In genomic region chr2:156630579-156631337, GRCh38 we compare ENCODE assay signal across 1 cellular context.
TF ChIP-seq lines count a peak whose summit lies in the region.

No MANE protein-coding gene starts in this region.

TF ChIP-seq in WTC11, 78 proteins besides CTCF, POLR2A, EP300 and RAD21 (continued from another document):
- TF ChIP-seq, protein P1, sequence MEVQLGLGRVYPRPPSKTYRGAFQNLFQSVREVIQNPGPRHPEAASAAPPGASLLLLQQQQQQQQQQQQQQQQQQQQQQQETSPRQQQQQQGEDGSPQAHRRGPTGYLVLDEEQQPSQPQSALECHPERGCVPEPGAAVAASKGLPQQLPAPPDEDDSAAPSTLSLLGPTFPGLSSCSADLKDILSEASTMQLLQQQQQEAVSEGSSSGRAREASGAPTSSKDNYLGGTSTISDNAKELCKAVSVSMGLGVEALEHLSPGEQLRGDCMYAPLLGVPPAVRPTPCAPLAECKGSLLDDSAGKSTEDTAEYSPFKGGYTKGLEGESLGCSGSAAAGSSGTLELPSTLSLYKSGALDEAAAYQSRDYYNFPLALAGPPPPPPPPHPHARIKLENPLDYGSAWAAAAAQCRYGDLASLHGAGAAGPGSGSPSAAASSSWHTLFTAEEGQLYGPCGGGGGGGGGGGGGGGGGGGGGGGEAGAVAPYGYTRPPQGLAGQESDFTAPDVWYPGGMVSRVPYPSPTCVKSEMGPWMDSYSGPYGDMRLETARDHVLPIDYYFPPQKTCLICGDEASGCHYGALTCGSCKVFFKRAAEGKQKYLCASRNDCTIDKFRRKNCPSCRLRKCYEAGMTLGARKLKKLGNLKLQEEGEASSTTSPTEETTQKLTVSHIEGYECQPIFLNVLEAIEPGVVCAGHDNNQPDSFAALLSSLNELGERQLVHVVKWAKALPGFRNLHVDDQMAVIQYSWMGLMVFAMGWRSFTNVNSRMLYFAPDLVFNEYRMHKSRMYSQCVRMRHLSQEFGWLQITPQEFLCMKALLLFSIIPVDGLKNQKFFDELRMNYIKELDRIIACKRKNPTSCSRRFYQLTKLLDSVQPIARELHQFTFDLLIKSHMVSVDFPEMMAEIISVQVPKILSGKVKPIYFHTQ (CRISPR knock-in tag; IDR thresholded peaks at IDR 0.05): no peak
- TF ChIP-seq USF1 (CRISPR knock-in tag; IDR thresholded peaks at IDR 0.05): no peak; the same call in 1 of the 2 replicates
- no peak for TF ChIP-seq E2F1 (CRISPR knock-in tag; IDR thresholded peaks at IDR 0.05)
- TF ChIP-seq MAX (CRISPR knock-in tag; IDR thresholded peaks at IDR 0.05): peak; percentile 35; the same call in 1 of the 2 replicates
- no peak for TF ChIP-seq FOXJ3 (CRISPR knock-in tag; IDR thresholded peaks at IDR 0.05; ENCODE audit: borderline replicate concordance)
- no peak for TF ChIP-seq ATF1 (CRISPR knock-in tag; IDR thresholded peaks at IDR 0.05)
- peak; percentile 92 for TF ChIP-seq ZNF121 (CRISPR knock-in tag; IDR thresholded peaks at IDR 0.05)
- no peak for TF ChIP-seq ZNF263 (CRISPR knock-in tag; IDR thresholded peaks at IDR 0.05; ENCODE audit: low read depth)
- no peak for TF ChIP-seq ZBTB21 (CRISPR knock-in tag; IDR thresholded peaks at IDR 0.05; ENCODE audit: borderline replicate concordance)
- TF ChIP-seq MXD4 (CRISPR knock-in tag; IDR thresholded peaks at IDR 0.05; ENCODE audit: borderline replicate concordance): no peak
